ENCODE assay signal across 16 cellular contexts in the genomic region with DNA sequence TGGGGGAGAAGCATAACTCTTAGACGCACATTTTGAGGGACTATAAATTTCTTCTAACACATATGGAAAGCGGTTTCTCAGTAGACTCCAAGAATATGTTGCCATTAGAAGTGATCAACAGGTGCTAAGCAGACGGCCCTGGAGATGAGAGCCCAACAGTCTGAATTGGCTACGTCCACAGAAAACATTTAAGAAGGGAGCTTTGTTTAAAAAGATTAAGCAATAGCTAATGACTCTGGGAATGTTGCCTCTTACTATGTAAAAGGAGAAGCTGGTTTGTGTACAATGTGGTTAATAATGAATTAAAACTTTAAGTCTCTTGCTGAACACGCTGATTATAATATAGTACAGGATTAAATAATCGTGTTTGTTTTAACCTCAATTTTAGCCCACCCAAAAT.
DNase-seq lines count a peak whose midpoint lies in the region; ATAC-seq and TF ChIP-seq lines count a peak whose summit lies in the region.
"Had no signal": no experiment of that assay in that cellular context is flagged by ENCODE, and none has a peak within 500 bp of the region (broad histone marks: within the 10 kb centered on the region; RNA-seq: fewer than 3 reads in every experiment).

No MANE protein-coding gene starts in this region.

- no peaks in the 10 kb centered on the region for H3K9me3 ChIP-seq in left lung

- no peaks in the 10 kb centered on the region for H3K4me1 Mint-ChIP-seq in activated naive CD4-positive, alpha-beta T cell treated with anti-CD3 and anti-CD28 coated beads, Interleukin-2, amount 10 ng/mL, durations not matched to agents 7 days and 5 days
- H3K4me1 Mint-ChIP-seq: CD14-positive monocyte, GM23338 had no signal

- H3K36me3 Mint-ChIP-seq in activated naive CD4-positive, alpha-beta T cell treated with anti-CD3 and anti-CD28 coated beads, Interleukin-2, amount 10 ng/mL, durations not matched to agents 7 days and 5 days: no peaks in the 10 kb centered on the region
- H3K36me3 Mint-ChIP-seq: CD14-positive monocyte; CD8-positive, alpha-beta T cell had no signal

- no peak overlapping the region for H3K27ac Mint-ChIP-seq in activated naive CD4-positive, alpha-beta T cell treated with anti-CD3 and anti-CD28 coated beads, Interleukin-2, amount 10 ng/mL, durations not matched to agents 7 days and 5 days
- H3K27ac Mint-ChIP-seq: CD14-positive monocyte; CD8-positive, alpha-beta T cell; GM23338 had no signal

- no peaks in the 10 kb centered on the region for H3K4me1 ChIP-seq in left lung

- DNase-seq in HT-29 (ENCODE audit: low spot score) (peak; percentile 22), NCI-H524 treated with DMSO at 0.1 percent for 48 hours (lab: John Stamatoyannopoulos, UW) (peak; percentile 59), left lung (no peak), GM10266 (ENCODE audit: extremely low spot score) (no peak), HuH-7 (ENCODE audit: low spot score) (no peak)
- DNase-seq in activated naive CD4-positive, alpha-beta T cell treated with anti-CD3 and anti-CD28 coated beads, Interleukin-2, amount 10 ng/mL, durations not matched to agents 7 days and 5 days: no peak
- DNase-seq: CD8-positive, alpha-beta T cell; COR-L47; DND-41; GDM1; H7; IMR-90; KBM-7 had no signal

- TF ChIP-seq CTCF in left lung (IDR thresholded peaks at IDR 0.05): no peak
- no peak for TF ChIP-seq CTCF in GM10266 (IDR thresholded peaks at IDR 0.05; ENCODE audit: control insufficient read depth, insufficient read depth, low read depth, missing control alignments)

- no peaks in the 10 kb centered on the region for H3K27me3 ChIP-seq in left lung

- CTCF ChIA-PET in activated naive CD4-positive, alpha-beta T cell treated with anti-CD3 and anti-CD28 coated beads, Interleukin-2, amount 10 ng/mL, durations not matched to agents 7 days and 5 days (lab: Charles Lee): no interaction called here

- ATAC-seq in left lung (peak; percentile 79), GM19397 (IDR thresholded peaks at IDR 0.05; ENCODE audit: unreplicated experiment) (no peak)
- ATAC-seq: CD8-positive, alpha-beta T cell; GM23338 had no signal

- H3K4me3 ChIP-seq in left lung: no peak overlapping the region
- H3K4me3 ChIP-seq: GM23338 had no signal

- intact Hi-C loops in left lung (cut with DNase I): no loop called here

- no peaks in the 10 kb centered on the region for H3K9me3 Mint-ChIP-seq in activated naive CD4-positive, alpha-beta T cell treated with anti-CD3 and anti-CD28 coated beads, Interleukin-2, amount 10 ng/mL, durations not matched to agents 7 days and 5 days
- H3K9me3 Mint-ChIP-seq: CD8-positive, alpha-beta T cell had no signal

- H3K27me3 Mint-ChIP-seq in activated naive CD4-positive, alpha-beta T cell treated with anti-CD3 and anti-CD28 coated beads, Interleukin-2, amount 10 ng/mL, durations not matched to agents 7 days and 5 days: no peaks in the 10 kb centered on the region

- no peaks in the 10 kb centered on the region for H3K36me3 ChIP-seq in left lung

- no peak overlapping the region for H3K27ac ChIP-seq in left lung

- H3K4me3 Mint-ChIP-seq in activated naive CD4-positive, alpha-beta T cell treated with anti-CD3 and anti-CD28 coated beads, Interleukin-2, amount 10 ng/mL, durations not matched to agents 7 days and 5 days: no peak overlapping the region
- H3K4me3 Mint-ChIP-seq: CD14-positive monocyte; CD8-positive, alpha-beta T cell; GM23338 had no signal

Comparison
In these comparisons a context has a peak if more than half of its experiments do, and no peak if none do; other contexts are left out.
1. DNase-seq: peak in HT-29 (single experiment) and NCI-H524 treated with DMSO at 0.1 percent for 48 hours (single experiment); none in left lung (0 of 2), GM10266 (single experiment), HuH-7 (single experiment) and activated naive CD4-positive, alpha-beta T cell treated with anti-CD3 and anti-CD28 coated beads, Interleukin-2, amount 10 ng/mL, durations not matched to agents 7 days and 5 days (single experiment).